ENCODE assay signal across 8 cellular contexts in the genomic region with DNA sequence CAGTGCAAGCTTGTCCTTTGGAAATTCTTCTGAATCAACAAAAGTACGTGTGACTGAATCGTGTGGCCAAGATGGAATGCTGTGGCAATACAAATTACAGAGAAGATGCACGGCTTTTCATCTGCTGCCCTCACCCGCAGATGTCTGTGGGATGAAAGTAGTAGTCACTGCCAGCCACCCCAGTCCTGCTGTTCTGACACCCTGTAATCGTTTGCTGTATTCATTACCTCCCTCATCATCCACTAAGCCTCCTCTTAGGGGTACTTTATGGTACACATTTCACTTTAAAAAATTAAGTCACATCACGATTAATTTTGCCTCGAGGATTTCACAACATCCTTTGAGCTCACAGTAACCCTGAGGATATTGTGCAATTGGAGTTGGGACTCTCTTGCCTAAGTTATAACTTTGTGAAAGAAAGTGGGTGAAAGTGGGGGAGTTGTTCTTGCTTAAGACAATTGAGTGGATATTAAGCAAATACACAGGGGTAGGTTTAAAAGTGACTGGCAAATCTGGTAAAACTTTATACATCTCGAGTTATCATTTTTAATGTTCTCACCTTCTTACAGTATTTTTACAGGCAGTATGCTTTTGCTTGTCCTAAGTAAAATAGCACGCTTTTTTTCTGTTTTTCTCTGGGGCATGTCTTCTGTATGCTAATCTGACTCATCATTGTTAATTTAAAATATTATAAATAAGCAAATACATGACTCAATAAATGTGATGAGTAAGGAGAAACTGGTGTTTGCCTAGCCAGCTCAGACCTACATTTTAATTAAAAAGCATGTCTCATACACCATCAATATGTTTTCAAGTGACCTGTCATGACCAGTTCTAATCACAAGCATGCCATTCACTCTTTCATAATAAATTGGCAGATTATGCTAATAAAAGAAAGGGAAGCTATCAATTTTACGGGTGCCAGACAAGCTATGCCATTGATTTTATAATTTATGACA.
DNase-seq lines count a peak whose midpoint lies in the region; ATAC-seq, FAIRE-seq and TF ChIP-seq lines count a peak whose summit lies in the region.
"Had no signal": no experiment of that assay in that cellular context is flagged by ENCODE, and none has a peak within 500 bp of the region (broad histone marks: within the 10 kb centered on the region; RNA-seq: fewer than 3 reads in every experiment).

No MANE protein-coding gene starts in this region.

- no peaks in the 10 kb centered on the region for H3K27me3 ChIP-seq in MG63
- H3K27me3 ChIP-seq in HepG2 (ENCODE audit: control insufficient read depth in 1 of 2, insufficient read depth in 2 of 2, low read length in 2 of 2) = no peaks in the 10 kb centered on the region

- BruUV-seq in HepG2 (replicated peaks; lab: Mats Ljungman, UMichigan) = no TSS peak

- 13% methylated on average over 10 of the region's 10 CpGs for WGBS in HepG2 (ENCODE audit: low lambda C conversion rate)

- H3K79me2 ChIP-seq in HepG2 (ENCODE audit: insufficient read depth, low read length) = no peaks in the 10 kb centered on the region

- TF ChIP-seq RAD21 in HepG2 (CRISPR knock-in tag; IDR thresholded peaks at IDR 0.05) = no peak

- intact Hi-C loops in HepG2 (cut with micrococcal nuclease; ENCODE audit: unreplicated experiment) = loop anchor here (2.0 to 5.0 kb wide), 4 partner anchors 40 to 451 kb away; no protein-coding TSS in a partner anchor

- H3K36me3 ChIP-seq in MG63 (no peaks in the 10 kb centered on the region), HepG2 (replicated peaks in 1 of 2; ENCODE audit: control insufficient read depth in 1 of 2, insufficient read depth in 2 of 2, low read length in 2 of 2) (no peaks in the 10 kb centered on the region)

- H4K20me1 ChIP-seq in HepG2 (ENCODE audit: insufficient read depth, low read length) = no peaks in the 10 kb centered on the region

- peaks cover 65% of the 10 kb centered on the region for H3K4me1 ChIP-seq in HepG2 (ENCODE audit: insufficient read depth, low read length)

- peak overlapping the region; percentile 54 for H3K27ac ChIP-seq in HepG2 (ENCODE audit: extremely low read length, insufficient read depth, low read length)

- H3K9me3 ChIP-seq in MG63 (peaks cover 5% of the 10 kb centered on the region), HepG2 (ENCODE audit: low read length) (no peaks in the 10 kb centered on the region)

- CTCF ChIA-PET in HepG2 (lab: Yijun Ruan, JAX; ENCODE audit: low intra/inter-chr PET ratio, low total read pairs) = no interaction called here

- TF ChIP-seq EP300 in HepG2 (IDR thresholded peaks at IDR 0.05; ENCODE audit: low read depth in 2 of 2, low read length in 2 of 2) = peak; percentile 88 to 94; a peak in 3 of 4 replicates
- peak; percentile 79 for TF ChIP-seq EP300 in HepG2 (CRISPR knock-in tag; IDR thresholded peaks at IDR 0.05; ENCODE audit: borderline replicate concordance)

- peak overlapping the region; percentile 72 for H3K4me2 ChIP-seq in HepG2 (ENCODE audit: low read depth, low read length)

- no peak for TF ChIP-seq CTCF in astrocyte of the spinal cord (IDR thresholded peaks at IDR 0.05; ENCODE audit: low read depth, low read length)
- TF ChIP-seq CTCF in HepG2 (CRISPR knock-in tag; IDR thresholded peaks at IDR 0.05) = no peak

- H2AFZ ChIP-seq in HepG2 (ENCODE audit: low read length) = peak overlapping the region; percentile 20

- in situ Hi-C loops in astrocyte of the spinal cord (cut with HindIII; ENCODE audit: low sequenced_read_pairs) (no loop called here), HepG2 (cut with HindIII; ENCODE audit: extremely low pct_ligation_motif_present, low pct_unique_long_range_greater_than_20kb) (no loop called here)

- FAIRE-seq in HepG2 (lab: Jason Lieb, UNC) (peak; percentile 79), urothelium cell line (lab: Jason Lieb, UNC) (no peak), GM12891 (lab: Jason Lieb, UNC) (no peak)

- H3K9ac ChIP-seq in HepG2 (ENCODE audit: insufficient read depth, low read depth, low read length) = peak overlapping the region; percentile 27

- POLR2A ChIA-PET in HepG2 (lab: Yijun Ruan, JAX) = interaction anchor here (0.6 to 2.9 kb wide), 8 partner anchors 11 to 682 kb away, joined by 3 to 16 read pairs (median 4); no protein-coding TSS in a partner anchor

- H3K4me3 ChIP-seq in MG63 (no peak overlapping the region), astrocyte of the spinal cord (ENCODE audit: low read depth, low read length) (no peak overlapping the region), HepG2 (replicated peaks in 1 of 3; ENCODE audit: insufficient read depth in 1 of 3, low read depth in 2 of 3, low read length in 3 of 3) (peak overlapping the region; percentile 42 to 51 (median 42); a peak in 5 of 6 replicates)

- TF ChIP-seq POLR2A in HepG2 (IDR thresholded peaks at IDR 0.05; ENCODE audit: insufficient read depth in 1 of 2, low read depth in 2 of 2, low read length in 2 of 2) (no peak), GM12891 (IDR thresholded peaks at IDR 0.05; ENCODE audit: low read depth, low read length) (no peak)

- peak; percentile 71 for DNase-seq in MG63
- DNase-seq in astrocyte of the spinal cord (ENCODE audit: low read depth, low spot score) = peak; percentile 89
- DNase-seq in HepG2 (ENCODE audit: low spot score) = peak; percentile 81
- peak; percentile 49 for DNase-seq in urothelium cell line (ENCODE audit: low spot score)
- DNase-seq in GM12891 (ENCODE audit: insufficient read length, low spot score) = no peak
- DNase-seq: effector CD4-positive, alpha-beta T cell had no signal

- ATAC-seq in HepG2 (peak; percentile 81), GM18870 (IDR thresholded peaks at IDR 0.05; ENCODE audit: unreplicated experiment) (no peak), HG02678 (IDR thresholded peaks at IDR 0.05; ENCODE audit: unreplicated experiment) (no peak)

TF ChIP-seq in HepG2, 621 proteins besides CTCF, POLR2A, EP300 and RAD21 (continues in another document):
- TF ChIP-seq AGO1 (IDR thresholded peaks at IDR 0.05; ENCODE audit: low read depth, low read length, poor library complexity, severe bottlenecking) (no peak), FOXO1 (CRISPR knock-in tag; IDR thresholded peaks at IDR 0.05) (peak; percentile 41; the same call in 1 of the 2 replicates), SIN3B (IDR thresholded peaks at IDR 0.05; ENCODE audit: low read length) (no peak), THYN1 (CRISPR knock-in tag; IDR thresholded peaks at IDR 0.05; ENCODE audit: borderline replicate concordance, low read depth) (no peak), YY1 (IDR thresholded peaks at IDR 0.05; ENCODE audit: insufficient read depth, insufficient replicate concordance, low read depth, low read length) (no peak), SPEN (CRISPR knock-in tag; IDR thresholded peaks at IDR 0.05; ENCODE audit: low read depth) (no peak), ZNF20 (CRISPR knock-in tag; IDR thresholded peaks at IDR 0.05) (no peak), ZNF383 (CRISPR knock-in tag; IDR thresholded peaks at IDR 0.05; ENCODE audit: borderline replicate concordance) (no peak)
- TF ChIP-seq, protein P1, sequence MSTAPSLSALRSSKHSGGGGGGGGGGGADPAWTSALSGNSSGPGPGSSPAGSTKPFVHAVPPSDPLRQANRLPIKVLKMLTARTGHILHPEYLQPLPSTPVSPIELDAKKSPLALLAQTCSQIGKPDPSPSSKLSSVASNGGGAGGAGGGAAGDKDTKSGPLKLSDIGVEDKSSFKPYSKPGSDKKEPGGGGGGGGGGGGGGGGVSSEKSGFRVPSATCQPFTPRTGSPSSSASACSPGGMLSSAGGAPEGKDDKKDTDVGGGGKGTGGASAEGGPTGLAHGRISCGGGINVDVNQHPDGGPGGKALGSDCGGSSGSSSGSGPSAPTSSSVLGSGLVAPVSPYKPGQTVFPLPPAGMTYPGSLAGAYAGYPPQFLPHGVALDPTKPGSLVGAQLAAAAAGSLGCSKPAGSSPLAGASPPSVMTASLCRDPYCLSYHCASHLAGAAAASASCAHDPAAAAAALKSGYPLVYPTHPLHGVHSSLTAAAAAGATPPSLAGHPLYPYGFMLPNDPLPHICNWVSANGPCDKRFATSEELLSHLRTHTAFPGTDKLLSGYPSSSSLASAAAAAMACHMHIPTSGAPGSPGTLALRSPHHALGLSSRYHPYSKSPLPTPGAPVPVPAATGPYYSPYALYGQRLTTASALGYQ (CRISPR knock-in tag; IDR thresholded peaks at IDR 0.05) = no peak

TF ChIP-seq in GM12891, 5 proteins besides CTCF, POLR2A, EP300 and RAD21:
- TF ChIP-seq PAX5 (IDR thresholded peaks at IDR 0.05; ENCODE audit: insufficient read depth, low read length, severe bottlenecking) = no peak
- TF ChIP-seq POLR2AphosphoS5 (IDR thresholded peaks at IDR 0.05; ENCODE audit: low read depth, low read length) = no peak
- no peak for TF ChIP-seq TAF1 (IDR thresholded peaks at IDR 0.05; ENCODE audit: low read depth, low read length)
- TF ChIP-seq POU2F2 (IDR thresholded peaks at IDR 0.05; ENCODE audit: low read depth, low read length) = no peak
- TF ChIP-seq SPI1 (IDR thresholded peaks at IDR 0.05; ENCODE audit: low read depth, low read length) = no peak

Comparison
In these comparisons a context has a peak if more than half of its experiments do, and no peak if none do; other contexts are left out.
1. H3K4me3 ChIP-seq: peak in HepG2 (3 of 3); none in MG63 (single experiment) and astrocyte of the spinal cord (single experiment).